16 cellular contexts compared by ENCODE assay signal in the genomic region with DNA sequence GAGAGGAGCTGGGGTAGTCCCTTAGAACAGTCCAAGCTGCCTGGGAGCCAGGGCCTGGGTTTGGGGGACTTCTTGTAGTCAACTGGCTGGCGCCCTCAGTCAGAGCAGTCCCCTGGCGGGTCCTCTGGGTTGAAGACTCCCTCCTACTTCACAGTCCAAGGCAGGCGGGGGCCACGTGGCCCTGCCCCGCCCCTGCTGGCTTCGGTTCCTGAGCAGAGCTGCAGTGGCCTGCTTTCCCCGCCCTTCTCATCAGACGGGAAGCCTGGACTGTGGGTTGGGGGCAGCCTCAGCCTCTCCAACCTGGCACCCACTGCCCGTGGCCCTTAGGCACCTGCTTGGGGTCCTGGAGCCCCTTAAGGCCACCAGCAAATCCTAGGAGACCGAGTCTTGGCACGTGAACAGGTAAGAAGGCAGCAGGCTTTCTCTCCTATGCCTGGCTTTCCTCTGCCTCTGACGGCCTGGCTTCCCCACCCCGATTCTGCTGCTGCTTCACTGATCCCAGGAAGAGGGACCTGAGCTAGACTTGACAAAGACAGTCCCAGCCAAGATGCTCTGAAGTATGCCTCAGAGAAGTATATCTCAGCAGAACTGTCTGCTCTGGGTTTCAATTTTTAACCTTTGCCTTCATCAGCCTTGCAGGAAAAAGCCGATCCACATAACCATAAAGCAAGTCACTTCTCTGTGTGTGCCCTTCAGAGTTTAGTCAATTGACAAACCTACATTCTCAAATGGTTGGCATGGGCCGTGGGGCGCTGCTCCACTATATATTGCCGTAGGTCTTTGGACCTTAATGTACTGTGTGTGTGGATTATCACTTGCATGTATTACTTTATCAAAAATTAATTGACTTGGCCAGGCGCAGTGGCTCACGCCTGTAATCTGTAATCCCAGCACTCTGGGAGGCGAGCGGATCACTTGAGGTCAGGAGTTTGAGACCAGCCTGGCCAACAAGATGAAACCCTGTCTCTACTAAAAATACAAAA. TPM values are rescaled to one million over a fixed set of nuclear protein-coding genes. Genes with fewer than 3 reads are reported as not detected.
DNase-seq lines count a peak whose midpoint lies in the region; ATAC-seq, FAIRE-seq and TF ChIP-seq lines count a peak whose summit lies in the region.
"Had no signal": no experiment of that assay in that cellular context is flagged by ENCODE, and none has a peak within 500 bp of the region (broad histone marks: within the 10 kb centered on the region; RNA-seq: fewer than 3 reads in every experiment).

No MANE protein-coding gene starts in this region.

- no peaks in the 10 kb centered on the region for H3K9me3 ChIP-seq in H9 (ENCODE audit: control insufficient read depth, low read depth, low read length)
- H3K9me3 ChIP-seq: BLaER1, SJCRH30 had no signal

- H2BK12ac ChIP-seq in H9 (ENCODE audit: insufficient read length, low read depth, low read length): no peak overlapping the region

- H3K36me3 Mint-ChIP-seq in H9 (ENCODE audit: insufficient read depth in 1 of 3, low read depth in 3 of 3): peaks cover 0 to 6% (median 0%) of the 10 kb centered on the region in 3 experiments; a peak in 1 of 7 replicates

- peaks cover 7% of the 10 kb centered on the region for H3K27me3 Mint-ChIP-seq in H9 (ENCODE audit: low read depth)

- no peak overlapping the region for H2BK15ac ChIP-seq in H9 (ENCODE audit: low read depth, low read length)

- H3K18ac ChIP-seq in H9 (ENCODE audit: insufficient read length, low read depth, low read length): no peak overlapping the region

- no peak overlapping the region for H3K23ac ChIP-seq in H9 (ENCODE audit: insufficient read length, low read depth, low read length)

- no peak overlapping the region for H3K27ac ChIP-seq in H9 (ENCODE audit: insufficient read length, low read depth, low read length)
- peak overlapping the region in 11 of 21 experiments; percentile 4 to 69 (median 23) for H3K27ac ChIP-seq in skin epidermis
- H3K27ac ChIP-seq: BLaER1, SJCRH30 had no signal

- no peak overlapping the region for H3K9ac ChIP-seq in H9 (ENCODE audit: extremely low read depth, insufficient read length, low read length)
- H3K9ac ChIP-seq: BLaER1 had no signal

- no peak overlapping the region for H3K14ac ChIP-seq in H9 (ENCODE audit: insufficient read depth, low read length)

- no peaks in the 10 kb centered on the region for H4K20me1 ChIP-seq in H9 (ENCODE audit: control insufficient read depth, insufficient read depth, insufficient read length)

- no peak overlapping the region for H4K91ac ChIP-seq in H9 (ENCODE audit: insufficient read length, low read depth, low read length)

- H3K4me1 ChIP-seq in H9 (ENCODE audit: insufficient read depth, low read length): no peaks in the 10 kb centered on the region
- H3K4me1 ChIP-seq: BLaER1, SJCRH30 had no signal

- peaks cover 0 to 3% of the 10 kb centered on the region in 2 experiments; a peak in 1 of 5 replicates for H3K9me3 Mint-ChIP-seq in H9
- H3K9me3 Mint-ChIP-seq: naive thymus-derived CD4-positive, alpha-beta T cell had no signal

- ATAC-seq in left lobe of liver (peak; percentile 47), HG02610 (IDR thresholded peaks at IDR 0.05; ENCODE audit: unreplicated experiment) (no peak)
- ATAC-seq: naive thymus-derived CD4-positive, alpha-beta T cell had no signal

- H3K79me1 ChIP-seq in H9 (ENCODE audit: insufficient read depth, low read depth, low read length, poor library complexity, severe bottlenecking): no peaks in the 10 kb centered on the region

- H3K4me1 Mint-ChIP-seq in H9: peaks cover 9 to 13% of the 10 kb centered on the region in 2 experiments

- no peak overlapping the region for H2AK5ac ChIP-seq in H9 (ENCODE audit: insufficient read length, low read length)

- no peak overlapping the region for H4K5ac ChIP-seq in H9 (ENCODE audit: insufficient read length, low read depth, low read length)

- no peak overlapping the region; a peak in 1 of 7 replicates for H3K27ac Mint-ChIP-seq in H9

- WGBS in H9 (ENCODE audit: extremely low coverage, insufficient read length, low lambda C conversion rate): no CpG with 5 or more reads among the region's 21 CpGs

- H3K27me3 ChIP-seq in H9 (ENCODE audit: insufficient read depth, low read length): no peaks in the 10 kb centered on the region
- H3K27me3 ChIP-seq: BLaER1, SJCRH30 had no signal

- DNase-seq in H9: peak; percentile 64
- DNase-seq in cerebellar cortex (ENCODE audit: low spot score): peak; percentile 40
- no peak for DNase-seq in left lobe of liver (ENCODE audit: low spot score)
- no peak for DNase-seq in SW480 (ENCODE audit: low spot score)
- DNase-seq in D721Med (ENCODE audit: insufficient read length, low spot score): no peak
- DNase-seq in NCI-H748 treated with DMSO at 0.1 percent for 48 hours (lab: John Stamatoyannopoulos, UW): no peak
- DNase-seq: activated T-cell treated with anti-CD3 and anti-CD28 coated beads, Interleukin-2, amount 50 U/mL, for 48 hours; naive thymus-derived CD4-positive, alpha-beta T cell; NCI-H69; SJCRH30; stimulated activated CD4-positive, alpha-beta T cell treated with anti-CD3 and anti-CD28 coated beads, Interleukin-15, amount 100 ng/mL, for 24 hours had no signal

- H4K8ac ChIP-seq in H9 (replicated peaks; ENCODE audit: insufficient read length, low read depth, low read length): no peak overlapping the region

- H2AFZ ChIP-seq in H9 (ENCODE audit: low read length): no peak overlapping the region

- no peak overlapping the region for H3K4me3 Mint-ChIP-seq in H9
- H3K4me3 Mint-ChIP-seq: naive thymus-derived CD4-positive, alpha-beta T cell had no signal

- no peak overlapping the region for H3K4ac ChIP-seq in H9 (ENCODE audit: low read depth, low read length)

- peak overlapping the region in 1 of 7 experiments; percentile 33 for H3K4me3 ChIP-seq in skin epidermis
- H3K4me3 ChIP-seq: BLaER1, SJCRH30 had no signal

- no peak overlapping the region for H3T11ph ChIP-seq in H9 (ENCODE audit: low read length)

- H3K56ac ChIP-seq in H9 (ENCODE audit: insufficient read length, low read depth, low read length): no peak overlapping the region

- no peaks in the 10 kb centered on the region for H3K23me2 ChIP-seq in H9 (ENCODE audit: insufficient read length, low read depth, low read length, poor library complexity, severe bottlenecking)

- TF ChIP-seq CTCF in H9 (conservative IDR thresholded peaks at IDR 0.05) (no peak), D721Med (IDR thresholded peaks at IDR 0.05; ENCODE audit: insufficient read depth, missing control alignments) (no peak)

- H3K4me2 ChIP-seq in H9 (ENCODE audit: insufficient read depth, insufficient read length, low read length): no peak overlapping the region
- H3K4me2 ChIP-seq: BLaER1 had no signal

- no peak overlapping the region for H2BK20ac ChIP-seq in H9 (ENCODE audit: low read depth, low read length, poor library complexity, severe bottlenecking)

- H2BK120ac ChIP-seq in H9 (ENCODE audit: low read depth, low read length, poor library complexity, severe bottlenecking): no peak overlapping the region

- no peaks in the 10 kb centered on the region for H3K79me2 ChIP-seq in H9 (ENCODE audit: insufficient read depth, low read length)

- FAIRE-seq in D721Med (lab: Jason Lieb, UNC): no peak
- FAIRE-seq: endometrium, G401.6 had no signal

- H2BK5ac ChIP-seq in H9 (ENCODE audit: insufficient read length, low read length): no peak overlapping the region

RNA-seq across cellular contexts. Expression of a gene that starts 56.3 kb away (rescaled TPM):
- 493 and 511 TPM in 2 replicates for total RNA-seq in H9 (2021)
- total RNA-seq in left lobe of liver: 92.3 TPM

RNA-seq across cellular contexts. Expression of a gene that starts 56.6 kb away (rescaled TPM):
- total RNA-seq in H9 (2021): 51.9 and 54.1 TPM in 2 replicates
- 31.2 TPM for total RNA-seq in left lobe of liver

Comparison
In these comparisons a context has a peak if more than half of its experiments do, and no peak if none do; other contexts are left out.
1. DNase-seq: peak in H9 (single experiment) and cerebellar cortex (single experiment); none in left lobe of liver (single experiment), SW480 (single experiment), D721Med (single experiment) and NCI-H748 treated with DMSO at 0.1 percent for 48 hours (single experiment).